In the genomic region with DNA sequence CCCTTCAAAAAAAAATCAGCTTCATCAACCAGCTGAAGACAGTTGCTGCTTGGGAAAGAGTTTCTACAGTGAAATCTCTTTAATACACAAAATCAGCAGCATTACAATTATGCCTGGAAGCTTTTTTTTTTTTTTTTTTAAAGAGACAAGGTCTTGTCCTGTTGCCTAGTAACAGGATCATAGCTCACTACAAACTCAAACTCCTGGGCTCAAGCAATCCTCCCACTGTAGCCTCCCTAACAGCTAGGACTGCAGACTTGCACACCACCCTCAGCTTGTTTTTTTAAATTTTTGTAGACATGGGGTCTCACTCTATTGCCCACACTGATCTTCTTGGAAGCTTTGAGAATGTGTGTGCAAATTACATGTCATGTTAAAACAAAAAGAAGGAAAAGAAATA, we compare ENCODE assay signal across 22 cellular contexts.
DNase-seq lines count a peak whose midpoint lies in the region; ATAC-seq and TF ChIP-seq lines count a peak whose summit lies in the region.
"Had no signal": no experiment of that assay in that cellular context is flagged by ENCODE, and none has a peak within 500 bp of the region (broad histone marks: within the 10 kb centered on the region; RNA-seq: fewer than 3 reads in every experiment).

No MANE protein-coding gene starts in this region.

- H3K4me2 ChIP-seq in mesendoderm (ENCODE audit: low read length): no peak overlapping the region
- H3K4me2 ChIP-seq: BLaER1, GM23338 had no signal

- no peak overlapping the region for H2BK120ac ChIP-seq in mesendoderm (ENCODE audit: low read depth, low read length)

- no peak overlapping the region for H3K56ac ChIP-seq in mesendoderm (ENCODE audit: low read length)

- no peak overlapping the region for H2AK5ac ChIP-seq in mesendoderm (ENCODE audit: low read length)

- H3K27me3 ChIP-seq in esophagus muscularis mucosa (peaks cover 0 to 12% (median 0%) of the 10 kb centered on the region in 4 donors), mesendoderm (ENCODE audit: insufficient read depth, low read length, poor library complexity) (no peaks in the 10 kb centered on the region), WERI-Rb-1 (ENCODE audit: insufficient read depth, low read depth, severe bottlenecking) (no peaks in the 10 kb centered on the region)
- H3K27me3 ChIP-seq: BLaER1 had no signal

- no peak overlapping the region for H3K27ac Mint-ChIP-seq in natural killer cell
- H3K27ac Mint-ChIP-seq: B cell; CD4-positive, CD25-positive, alpha-beta regulatory T cell; CD8-positive, alpha-beta T cell; GM23338; H9; HFFc6 had no signal

- H3K27ac ChIP-seq in esophagus muscularis mucosa (replicated peaks in 1 of 4) (no peak overlapping the region), mesendoderm (ENCODE audit: low read depth, low read length) (no peak overlapping the region), WERI-Rb-1 (no peak overlapping the region)
- H3K27ac ChIP-seq: 22Rv1, BLaER1, C4-2B had no signal

- no peak for TF ChIP-seq EP300 in esophagus muscularis mucosa (IDR thresholded peaks at IDR 0.05)

- no peak overlapping the region for H3K23ac ChIP-seq in mesendoderm (ENCODE audit: low read length)

- TF ChIP-seq CTCF in esophagus muscularis mucosa (IDR thresholded peaks at IDR 0.05) (no peak), WERI-Rb-1 (IDR thresholded peaks at IDR 0.05; ENCODE audit: low read depth, low read length) (no peak), natural killer cell (IDR thresholded peaks at IDR 0.05) (no peak)

- H3K4me3 Mint-ChIP-seq in natural killer cell: no peak overlapping the region
- H3K4me3 Mint-ChIP-seq: B cell; CD4-positive, CD25-positive, alpha-beta regulatory T cell; CD8-positive, alpha-beta T cell; GM23338; H9; HFFc6 had no signal

- H3K9ac ChIP-seq in mesendoderm (ENCODE audit: low read length): no peak overlapping the region
- H3K9ac ChIP-seq: BLaER1 had no signal

- H3K4ac ChIP-seq in mesendoderm (ENCODE audit: low read depth, low read length): no peak overlapping the region

- H3K36me3 Mint-ChIP-seq in natural killer cell: no peaks in the 10 kb centered on the region
- H3K36me3 Mint-ChIP-seq: CD4-positive, CD25-positive, alpha-beta regulatory T cell; CD8-positive, alpha-beta T cell had no signal

- H3K4me1 ChIP-seq in esophagus muscularis mucosa (no peaks in the 10 kb centered on the region), mesendoderm (ENCODE audit: control insufficient read depth, low read depth, low read length) (no peaks in the 10 kb centered on the region)
- H3K4me1 ChIP-seq: BLaER1, Caco-2 had no signal

- H2BK15ac ChIP-seq in mesendoderm (replicated peaks; ENCODE audit: low read depth): no peak overlapping the region

- H3K36me3 ChIP-seq in esophagus muscularis mucosa: no peaks in the 10 kb centered on the region
- no peaks in the 10 kb centered on the region for H3K36me3 ChIP-seq in mesendoderm (ENCODE audit: control insufficient read depth, insufficient read depth, low read length)
- no peaks in the 10 kb centered on the region for H3K36me3 ChIP-seq in WERI-Rb-1
- H3K36me3 ChIP-seq: BLaER1 had no signal

- CTCF ChIA-PET in HEK293T (lab: Yijun Ruan, JAX): interaction anchor here (0.7 kb wide), 1 partner anchor 23 kb away, joined by 3 read pairs; no protein-coding TSS in a partner anchor

- no peak overlapping the region for H4K8ac ChIP-seq in mesendoderm (ENCODE audit: low read depth, low read length)

- H3K9me3 ChIP-seq in esophagus muscularis mucosa (no peaks in the 10 kb centered on the region), WERI-Rb-1 (ENCODE audit: severe bottlenecking) (no peaks in the 10 kb centered on the region)
- H3K9me3 ChIP-seq: BLaER1, Caco-2 had no signal

- intact Hi-C loops in esophagus muscularis mucosa (cut with DNase I): no loop called here
- intact Hi-C loops in natural killer cell (cut with micrococcal nuclease): no loop called here

- ATAC-seq in HG03196 (IDR thresholded peaks at IDR 0.05; ENCODE audit: unreplicated experiment) (no peak), natural killer cell (no peak)
- ATAC-seq: CD8-positive, alpha-beta T cell; GM23338; HCT116 had no signal

- TF ChIP-seq POLR2A in esophagus muscularis mucosa (IDR thresholded peaks at IDR 0.05; ENCODE audit: low read depth): no peak

- peak; percentile 51 for DNase-seq in DMS53 (lab: John Stamatoyannopoulos, UW)
- no peak for DNase-seq in DMS53 treated with DMSO at 0.1 percent for 48 hours (lab: John Stamatoyannopoulos, UW; ENCODE audit: unreplicated experiment)
- no peak for DNase-seq in HEK293T (ENCODE audit: extremely low spot score)
- peak; percentile 19 for DNase-seq in esophagus muscularis mucosa (ENCODE audit: extremely low spot score)
- peak; percentile 10 for DNase-seq in mesendoderm
- DNase-seq in WERI-Rb-1: no peak
- no peak for DNase-seq in natural killer cell
- DNase-seq: Caco-2; CD4-positive, CD25-positive, alpha-beta regulatory T cell; CD8-positive, alpha-beta T cell; DMS153; DMS79 treated with DMSO at 0.1 percent for 48 hours; GF-D8; H9; HFFc6 had no signal

- no peaks in the 10 kb centered on the region for H3K79me2 ChIP-seq in mesendoderm (ENCODE audit: control insufficient read depth, insufficient read depth, low read length)

- H3K9me3 Mint-ChIP-seq in natural killer cell: no peaks in the 10 kb centered on the region
- H3K9me3 Mint-ChIP-seq: CD8-positive, alpha-beta T cell; GM23338; H9; HFFc6 had no signal

- POLR2A ChIA-PET in HEK293T (lab: Yijun Ruan, JAX): no interaction called here

- H3K4me1 Mint-ChIP-seq in natural killer cell: no peaks in the 10 kb centered on the region
- H3K4me1 Mint-ChIP-seq: B cell; CD4-positive, CD25-positive, alpha-beta regulatory T cell; GM23338; H9 had no signal

- no peaks in the 10 kb centered on the region for H3K79me1 ChIP-seq in mesendoderm (ENCODE audit: low read length)

- peaks cover 1 to 3% of the 10 kb centered on the region in 2 donors for H3K27me3 Mint-ChIP-seq in natural killer cell (ENCODE audit: low read depth in 2 of 2)

- no peak overlapping the region for H3K4me3 ChIP-seq in esophagus muscularis mucosa
- H3K4me3 ChIP-seq in mesendoderm (ENCODE audit: low read length): no peak overlapping the region
- no peak overlapping the region for H3K4me3 ChIP-seq in WERI-Rb-1 (ENCODE audit: low read depth, low read length)
- H3K4me3 ChIP-seq: BLaER1, GM23338 had no signal

- no peak overlapping the region for H3K18ac ChIP-seq in mesendoderm (ENCODE audit: low read length)

- H4K5ac ChIP-seq in mesendoderm (ENCODE audit: low read length): no peak overlapping the region

- H2BK5ac ChIP-seq in mesendoderm (ENCODE audit: low read length): no peak overlapping the region

TF ChIP-seq in HEK293T, 16 proteins besides CTCF, POLR2A, EP300 and RAD21:
- TF ChIP-seq SP1 (IDR thresholded peaks at IDR 0.05) (no peak), LEF1 (IDR thresholded peaks at IDR 0.05; ENCODE audit: borderline replicate concordance) (no peak), CTBP1 (IDR thresholded peaks at IDR 0.05; ENCODE audit: borderline replicate concordance) (no peak), ZNF384 (IDR thresholded peaks at IDR 0.05) (0 out of 2 replicates have a peak, but pooled peaks have one; percentile 19), FOXK2 (IDR thresholded peaks at IDR 0.05) (no peak)

Comparison
In these comparisons a context has a peak if more than half of its experiments do, and no peak if none do; other contexts are left out.
1. DNase-seq: peak in DMS53 (single experiment), esophagus muscularis mucosa (single experiment) and mesendoderm (single experiment); none in DMS53 treated with DMSO at 0.1 percent for 48 hours (single experiment), HEK293T (single experiment), WERI-Rb-1 (single experiment) and natural killer cell (single experiment).